11 cellular contexts compared by ENCODE assay signal in genomic region chr4:168803727-168804126, GRCh38.
A peak's percentile ranks its signal among the peaks of the same experiment; 100 is the strongest.
DNase-seq lines count a peak whose midpoint lies in the region; ATAC-seq and TF ChIP-seq lines count a peak whose summit lies in the region.
"Had no signal": no experiment of that assay in that cellular context is flagged by ENCODE, and none has a peak within 500 bp of the region (broad histone marks: within the 10 kb centered on the region; RNA-seq: fewer than 3 reads in every experiment).

No MANE protein-coding gene starts in this region.

- peak overlapping the region in 3 of 4 donors; percentile 22 to 45 (median 28) for H3K27ac ChIP-seq in esophagus squamous epithelium
- H3K27ac ChIP-seq in muscle layer of colon (ENCODE audit: low read depth, low read length) = peak overlapping the region; percentile 19

- TF ChIP-seq POLR2A in esophagus squamous epithelium (IDR thresholded peaks at IDR 0.05) = no peak

- H3K9ac ChIP-seq in muscle layer of colon (ENCODE audit: low read length) = no peak overlapping the region

- no peaks in the 10 kb centered on the region for H3K27me3 ChIP-seq in esophagus squamous epithelium
- H3K27me3 ChIP-seq in muscle layer of colon (ENCODE audit: control insufficient read depth in 1 of 2, insufficient read depth in 2 of 2, low read length in 2 of 2) = no peaks in the 10 kb centered on the region
- no peaks in the 10 kb centered on the region for H3K27me3 ChIP-seq in Caco-2 (replicated peaks; ENCODE audit: control insufficient read depth, insufficient read depth, low read length)

- no peaks in the 10 kb centered on the region for H3K27me3 Mint-ChIP-seq in Caco-2 (ENCODE audit: insufficient read depth, unreplicated experiment)

- no TSS peak for BruUV-seq in Caco-2 (replicated peaks; lab: Mats Ljungman, UMichigan)

- DNase-seq in AG04449 (ENCODE audit: low read depth, low spot score) (peak; percentile 70), NCI-H446 treated with DMSO at 0.1 percent for 48 hours (lab: John Stamatoyannopoulos, UW) (peak; percentile 56), esophagus squamous epithelium (lab: John Stamatoyannopoulos, UW) (no peak), Caco-2 (no peak), NCI-H1436 (lab: John Stamatoyannopoulos, UW) (no peak)
- DNase-seq: AML-193, head of caudate nucleus, small intestine had no signal

- no peak overlapping the region for H3K4me3 Mint-ChIP-seq in Caco-2 (ENCODE audit: unreplicated experiment)

- no peaks in the 10 kb centered on the region for H3K4me1 Mint-ChIP-seq in Caco-2 (ENCODE audit: low read depth, unreplicated experiment)

- intact Hi-C loops in esophagus squamous epithelium (cut with DNase I) = loop anchor here (10.0 kb wide), 1 partner anchor 89 kb away; no protein-coding TSS in a partner anchor
- intact Hi-C loops in Caco-2 (cut with micrococcal nuclease; ENCODE audit: unreplicated experiment) = no loop called here

- WGBS in esophagus squamous epithelium, 2 donors = 29 to 46% methylated on average over 4 of the region's 4 CpGs

- H3K4me1 ChIP-seq in esophagus squamous epithelium (peaks cover 10 to 15% (median 12%) of the 10 kb centered on the region in 3 donors), muscle layer of colon (ENCODE audit: insufficient read depth, low read length) (peaks cover 16% of the 10 kb centered on the region), Caco-2 (no peaks in the 10 kb centered on the region)

- H3K4me3 ChIP-seq in AG04449 (ENCODE audit: low read depth, low read length) (no peak overlapping the region), esophagus squamous epithelium (no peak overlapping the region), muscle layer of colon (ENCODE audit: low read depth in 1 of 2, low read length in 2 of 2) (no peak overlapping the region), Caco-2 (ENCODE audit: low read depth, low read length) (no peak overlapping the region)

- ATAC-seq in GM19452 (IDR thresholded peaks at IDR 0.05; ENCODE audit: unreplicated experiment) = no peak
- ATAC-seq in GM21619 (IDR thresholded peaks at IDR 0.05; ENCODE audit: unreplicated experiment) = no peak

- H3K9me3 Mint-ChIP-seq in Caco-2 (ENCODE audit: unreplicated experiment) = no peaks in the 10 kb centered on the region

- CTCF ChIA-PET in AG04449 (lab: Yijun Ruan, JAX) = no interaction called here
- CTCF ChIA-PET in Caco-2 (lab: Charles Lee) = interaction anchor here (0.6 to 0.7 kb wide), 2 partner anchors 71 to 101 kb away, joined by 3 read pairs; no protein-coding TSS in a partner anchor

- TF ChIP-seq CTCF in AG04449 (IDR thresholded peaks at IDR 0.05; ENCODE audit: insufficient read depth, low read length, missing control alignments) (no peak), esophagus squamous epithelium (IDR thresholded peaks at IDR 0.05) (no peak), Caco-2 (IDR thresholded peaks at IDR 0.05; ENCODE audit: insufficient read depth in 1 of 2, low read depth in 1 of 2, low read length in 1 of 2, severe bottlenecking in 1 of 2, unreplicated experiment in 1 of 2) (no peak)

- H3K36me3 ChIP-seq in esophagus squamous epithelium (no peaks in the 10 kb centered on the region), muscle layer of colon (ENCODE audit: insufficient read depth, low read length) (no peaks in the 10 kb centered on the region), Caco-2 (ENCODE audit: control insufficient read depth, insufficient read depth, low read length) (no peaks in the 10 kb centered on the region)

- no peak overlapping the region for H3K27ac Mint-ChIP-seq in Caco-2 (ENCODE audit: unreplicated experiment)

- no peaks in the 10 kb centered on the region for H3K9me3 ChIP-seq in esophagus squamous epithelium
- H3K9me3 ChIP-seq in muscle layer of colon (ENCODE audit: low read length) = no peaks in the 10 kb centered on the region
- no peaks in the 10 kb centered on the region for H3K9me3 ChIP-seq in Caco-2

- H3K36me3 Mint-ChIP-seq in Caco-2 (ENCODE audit: insufficient read depth, unreplicated experiment) = no peaks in the 10 kb centered on the region

- POLR2A ChIA-PET in AG04449 (lab: Yijun Ruan, JAX) (interaction anchor here (1.4 kb wide), 1 partner anchor 28 kb away, joined by 8 read pairs; no protein-coding TSS in a partner anchor), Caco-2 (lab: Charles Lee) (no interaction called here)

Comparison
In these comparisons a context has a peak if more than half of its experiments do, and no peak if none do; other contexts are left out.
1. DNase-seq: peak in AG04449 (single experiment) and NCI-H446 treated with DMSO at 0.1 percent for 48 hours (single experiment); none in esophagus squamous epithelium (single experiment), Caco-2 (0 of 2) and NCI-H1436 (single experiment).